8 cellular contexts compared by ENCODE assay signal in the genomic region with DNA sequence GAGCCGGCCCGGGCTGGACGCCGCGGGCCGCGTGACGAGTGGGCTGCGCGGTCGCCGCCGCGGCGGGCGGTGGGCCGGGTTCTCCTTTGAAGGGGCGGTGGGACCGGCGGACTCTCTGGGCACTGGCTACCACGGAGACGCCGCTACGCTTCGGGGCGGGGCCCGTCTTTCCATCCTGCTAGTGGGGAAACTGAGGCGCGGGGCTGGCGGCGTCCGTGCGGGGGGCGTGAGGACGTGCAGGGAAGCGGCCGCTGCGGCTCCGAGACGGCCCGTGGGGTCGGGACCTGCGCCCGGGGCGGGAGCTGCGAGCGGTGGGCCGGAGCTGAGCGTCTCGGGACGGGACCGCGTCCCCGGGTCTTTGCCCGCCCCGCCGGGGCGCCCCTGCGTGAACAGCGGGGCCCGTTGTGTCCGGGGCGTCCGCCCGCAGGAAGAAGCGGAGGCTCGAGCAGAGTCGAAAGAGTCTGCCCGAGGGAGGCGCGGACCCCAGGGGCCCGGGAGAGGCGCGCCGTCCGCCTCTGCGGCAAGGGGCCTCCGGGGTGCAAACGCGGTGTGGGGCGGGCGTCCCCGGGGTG. TPM values are rescaled to one million over a fixed set of nuclear protein-coding genes. Genes with fewer than 3 reads are reported as not detected.
A peak's percentile ranks its signal among the peaks of the same experiment; 100 is the strongest.
DNase-seq lines count a peak whose midpoint lies in the region; ATAC-seq and TF ChIP-seq lines count a peak whose summit lies in the region.

No MANE protein-coding gene starts in this region.

- in situ Hi-C loops in GM18951 (cut with MboI; ENCODE audit: low sequenced_read_pairs, unreplicated experiment): no loop called here

- H3K4me1 Mint-ChIP-seq in activated naive CD8-positive, alpha-beta T cell treated with anti-CD3 and anti-CD28 coated beads, Interleukin-2, amount 50 U/mL, for 24 hours: peaks cover 40% of the 10 kb centered on the region

- peaks cover 3% of the 10 kb centered on the region for H3K27me3 Mint-ChIP-seq in activated naive CD8-positive, alpha-beta T cell treated with anti-CD3 and anti-CD28 coated beads, Interleukin-2, amount 50 U/mL, for 24 hours

- peak overlapping the region; percentile 39 for H3K27ac ChIP-seq in AG04450 (ENCODE audit: low read depth, low read length)
- H3K27ac ChIP-seq in lower lobe of right lung: peak overlapping the region; percentile 62

- no peaks in the 10 kb centered on the region for H3K36me3 ChIP-seq in lower lobe of right lung

- H3K9me3 ChIP-seq in AG04450 (ENCODE audit: control insufficient read depth, insufficient read depth, low read length): peaks cover 16% of the 10 kb centered on the region
- no peaks in the 10 kb centered on the region for H3K9me3 ChIP-seq in lower lobe of right lung

- H3K36me3 Mint-ChIP-seq in activated naive CD8-positive, alpha-beta T cell treated with anti-CD3 and anti-CD28 coated beads, Interleukin-2, amount 50 U/mL, for 24 hours (ENCODE audit: low read depth): peaks cover 14% of the 10 kb centered on the region

- POLR2A ChIA-PET in AG04450 (lab: Yijun Ruan, JAX): interaction anchor here (0.7 to 2.7 kb wide), 6 partner anchors 15 to 410 kb away, joined by 3 to 17 read pairs (median 6); a partner anchor contains a TSS

- TF ChIP-seq POLR2A in GM18951 (IDR thresholded peaks at IDR 0.05; ENCODE audit: extremely low read depth, insufficient read depth, insufficient read length): peak; percentile 61

- H3K27me3 ChIP-seq in AG04450 (ENCODE audit: control insufficient read depth, insufficient read depth, low read length) (no peaks in the 10 kb centered on the region), lower lobe of right lung (ENCODE audit: low read depth) (no peaks in the 10 kb centered on the region)

- TF ChIP-seq CTCF in AG04450 (IDR thresholded peaks at IDR 0.05; ENCODE audit: low read depth, low read length) (no peak), lower lobe of right lung (IDR thresholded peaks at IDR 0.05) (no peak)

- intact Hi-C loops in lower lobe of right lung (cut with DNase I): no loop called here

- H3K27ac Mint-ChIP-seq in activated naive CD8-positive, alpha-beta T cell treated with anti-CD3 and anti-CD28 coated beads, Interleukin-2, amount 50 U/mL, for 24 hours: no peak overlapping the region

- DNase-seq in AG04450 (ENCODE audit: low read depth, low spot score) (no peak), lower lobe of right lung (no peak), GOT3 (lab: John Stamatoyannopoulos, UW) (no peak), iPS-NIHi11 (ENCODE audit: low spot score) (no peak), NCI-H1092 treated with DMSO at 0.1 percent for 48 hours (lab: John Stamatoyannopoulos, UW) (no peak)
- peak; percentile 19 for DNase-seq in activated naive CD8-positive, alpha-beta T cell treated with anti-CD3 and anti-CD28 coated beads, Interleukin-2, amount 50 U/mL, for 24 hours

- CTCF ChIA-PET in AG04450 (lab: Charles Lee): interaction anchor here (1.8 to 2.2 kb wide), 2 partner anchors 41 to 96 kb away, joined by 5 to 13 read pairs; no protein-coding TSS in a partner anchor

- H3K4me3 Mint-ChIP-seq in activated naive CD8-positive, alpha-beta T cell treated with anti-CD3 and anti-CD28 coated beads, Interleukin-2, amount 50 U/mL, for 24 hours: peak overlapping the region; percentile 63

- peaks cover 37% of the 10 kb centered on the region for H3K4me1 ChIP-seq in lower lobe of right lung

- peak overlapping the region; percentile 68 for H3K4me3 ChIP-seq in AG04450 (ENCODE audit: low read depth, low read length)
- peak overlapping the region; percentile 93 for H3K4me3 ChIP-seq in lower lobe of right lung

- no peaks in the 10 kb centered on the region for H3K9me3 Mint-ChIP-seq in activated naive CD8-positive, alpha-beta T cell treated with anti-CD3 and anti-CD28 coated beads, Interleukin-2, amount 50 U/mL, for 24 hours

- peak; percentile 20 for ATAC-seq in HG03103 (IDR thresholded peaks at IDR 0.05; ENCODE audit: low read depth, unreplicated experiment)
- peak; percentile 13 for ATAC-seq in activated naive CD8-positive, alpha-beta T cell treated with anti-CD3 and anti-CD28 coated beads, Interleukin-2, amount 50 U/mL, for 24 hours
- no peak for ATAC-seq in lower lobe of right lung

RNA-seq across cellular contexts. Expression of a gene that starts 0.5 kb away (rescaled TPM):
- 68.6 and 73.5 TPM in 2 replicates for polyA plus RNA-seq in AG04450 (2011; rRNA removed)
- 31.2 and 36.1 TPM in 2 replicates for polyA minus RNA-seq in AG04450 (2011; rRNA and poly(A)+ RNA removed)
- 38.9 TPM for total RNA-seq in lower lobe of right lung

Comparison
In these comparisons a context has a peak if more than half of its experiments do, and no peak if none do; other contexts are left out.
1. ATAC-seq: peak in HG03103 (single experiment) and activated naive CD8-positive, alpha-beta T cell treated with anti-CD3 and anti-CD28 coated beads, Interleukin-2, amount 50 U/mL, for 24 hours (single experiment); none in lower lobe of right lung (0 of 2).